In the genomic region with DNA sequence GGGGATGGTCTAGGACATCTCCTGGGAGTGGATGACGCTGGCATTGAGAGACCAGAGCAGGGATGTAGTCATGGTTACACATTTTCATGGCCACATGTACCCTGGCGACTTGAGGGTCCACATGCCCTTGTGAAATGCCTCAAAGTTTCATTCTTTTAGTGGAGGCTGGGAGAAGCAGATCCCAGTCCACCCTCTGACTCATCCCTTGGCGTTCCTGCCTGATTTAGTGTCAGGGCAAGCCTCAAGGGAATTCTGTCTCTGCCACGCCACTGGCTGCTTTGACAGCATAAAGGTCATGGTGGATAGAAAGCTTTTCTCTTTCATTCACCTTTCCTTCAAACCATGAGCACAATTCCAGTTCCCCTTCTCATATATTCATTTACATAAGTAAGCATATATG, we compare ENCODE assay signal across 1 cellular context.
TF ChIP-seq lines count a peak whose summit lies in the region.

No MANE protein-coding gene starts in this region.

TF ChIP-seq in K562, 482 proteins besides CTCF, POLR2A, EP300 and RAD21:
- TF ChIP-seq ZBTB7A (IDR thresholded peaks at IDR 0.05; ENCODE audit: borderline replicate concordance, control insufficient read depth, low read depth, low read length) (no peak), RFX1 (IDR thresholded peaks at IDR 0.05) (peak; percentile 42)
